Comparison of ENCODE assay signal across 1 cellular context in genomic region chr11:66625041-66625751, GRCh38.
TF ChIP-seq lines count a peak whose summit lies in the region.

No MANE protein-coding gene starts in this region.

TF ChIP-seq in H1, 55 proteins besides CTCF, POLR2A, EP300 and RAD21:
- TF ChIP-seq POLR2AphosphoS5 (IDR thresholded peaks at IDR 0.05; ENCODE audit: low read depth, low read length) (peak; percentile 35; the same call in 1 of the 2 replicates), NRF1 (IDR thresholded peaks at IDR 0.05; ENCODE audit: low read depth, low read length) (no peak), BRCA1 (IDR thresholded peaks at IDR 0.05; ENCODE audit: low read depth, low read length) (no peak), ATF3 (IDR thresholded peaks at IDR 0.05; ENCODE audit: insufficient read depth, low read depth, low read length) (no peak), SAP30 (IDR thresholded peaks at IDR 0.05; ENCODE audit: insufficient read depth, insufficient replicate concordance, low read length) (no peak), TEAD4 (IDR thresholded peaks at IDR 0.05; ENCODE audit: low read depth, low read length) (no peak)
